14 cellular contexts compared by ENCODE assay signal in genomic region chr7:64494912-64495461, GRCh38.
DNase-seq lines count a peak whose midpoint lies in the region; ATAC-seq and TF ChIP-seq lines count a peak whose summit lies in the region.
"Had no signal": no experiment of that assay in that cellular context is flagged by ENCODE, and none has a peak within 500 bp of the region (broad histone marks: within the 10 kb centered on the region; RNA-seq: fewer than 3 reads in every experiment).

No MANE protein-coding gene starts in this region.

- H3K4me3 Mint-ChIP-seq in osteocyte (ENCODE audit: unreplicated experiment): no peak overlapping the region
- no peak overlapping the region for H3K4me3 Mint-ChIP-seq in activated CD4-positive, alpha-beta memory T cell treated with anti-CD3 and anti-CD28 coated beads, Interleukin-2, amount 10 ng/mL, durations not matched to agents 7 days and 5 days
- no peak overlapping the region for H3K4me3 Mint-ChIP-seq in CD4-positive, alpha-beta T cell
- H3K4me3 Mint-ChIP-seq: activated CD8-positive, alpha-beta T cell treated with anti-CD3 and anti-CD28 coated beads for 36 hours; activated naive CD4-positive, alpha-beta T cell treated with anti-CD3 and anti-CD28 coated beads, Interleukin-2, amount 50 U/mL, for 24 hours had no signal

- ATAC-seq in HG02884 (IDR thresholded peaks at IDR 0.05; ENCODE audit: unreplicated experiment): no peak
- ATAC-seq in CD4-positive, alpha-beta T cell (ENCODE audit: poor library complexity): no peak
- ATAC-seq: activated CD8-positive, alpha-beta T cell treated with anti-CD3 and anti-CD28 coated beads for 36 hours had no signal

- no peaks in the 10 kb centered on the region for H3K27me3 ChIP-seq in CD4-positive, alpha-beta T cell (ENCODE audit: control insufficient read depth, insufficient read depth, low read length)
- H3K27me3 ChIP-seq: Peyer's patch had no signal

- no peaks in the 10 kb centered on the region for H3K36me3 Mint-ChIP-seq in osteocyte (ENCODE audit: unreplicated experiment)
- H3K36me3 Mint-ChIP-seq in activated CD4-positive, alpha-beta memory T cell treated with anti-CD3 and anti-CD28 coated beads, Interleukin-2, amount 10 ng/mL, durations not matched to agents 7 days and 5 days (ENCODE audit: low read depth): no peaks in the 10 kb centered on the region
- peaks cover 16% of the 10 kb centered on the region for H3K36me3 Mint-ChIP-seq in CD4-positive, alpha-beta T cell (ENCODE audit: low read depth)

- no peak for TF ChIP-seq CTCF in epithelial cell of proximal tubule (conservative IDR thresholded peaks at IDR 0.05; ENCODE audit: low read depth, low read length)
- TF ChIP-seq CTCF in osteocyte (IDR thresholded peaks at IDR 0.05): no peak
- TF ChIP-seq CTCF in CD4-positive, alpha-beta T cell (IDR thresholded peaks at IDR 0.05): no peak

- intact Hi-C loops in CD4-positive, alpha-beta T cell (cut with DNase I, micrococcal nuclease): no loop called here

- no peak overlapping the region for H3K27ac ChIP-seq in CD4-positive, alpha-beta T cell (ENCODE audit: low read depth, low read length)
- H3K27ac ChIP-seq: Peyer's patch had no signal

- no peaks in the 10 kb centered on the region for H3K27me3 Mint-ChIP-seq in osteocyte (ENCODE audit: unreplicated experiment)
- no peaks in the 10 kb centered on the region for H3K27me3 Mint-ChIP-seq in activated CD4-positive, alpha-beta memory T cell treated with anti-CD3 and anti-CD28 coated beads, Interleukin-2, amount 10 ng/mL, durations not matched to agents 7 days and 5 days
- H3K27me3 Mint-ChIP-seq in CD4-positive, alpha-beta T cell: no peaks in the 10 kb centered on the region
- H3K27me3 Mint-ChIP-seq: activated CD8-positive, alpha-beta T cell treated with anti-CD3 and anti-CD28 coated beads for 36 hours; activated naive CD4-positive, alpha-beta T cell treated with anti-CD3 and anti-CD28 coated beads, Interleukin-2, amount 50 U/mL, for 24 hours had no signal

- peak overlapping the region; percentile 28 for H3K4me3 ChIP-seq in epithelial cell of proximal tubule (ENCODE audit: low read depth, low read length)
- H3K4me3 ChIP-seq: Peyer's patch had no signal

- peaks cover 15% of the 10 kb centered on the region for H3K9me3 Mint-ChIP-seq in osteocyte (ENCODE audit: unreplicated experiment)
- H3K9me3 Mint-ChIP-seq in activated CD4-positive, alpha-beta memory T cell treated with anti-CD3 and anti-CD28 coated beads, Interleukin-2, amount 10 ng/mL, durations not matched to agents 7 days and 5 days: peaks cover 22% of the 10 kb centered on the region
- H3K9me3 Mint-ChIP-seq in CD4-positive, alpha-beta T cell: peaks cover 6% of the 10 kb centered on the region

- H3K27ac Mint-ChIP-seq in osteocyte (ENCODE audit: unreplicated experiment): no peak overlapping the region
- H3K27ac Mint-ChIP-seq in activated CD4-positive, alpha-beta memory T cell treated with anti-CD3 and anti-CD28 coated beads, Interleukin-2, amount 10 ng/mL, durations not matched to agents 7 days and 5 days: no peak overlapping the region
- H3K27ac Mint-ChIP-seq in CD4-positive, alpha-beta T cell: no peak overlapping the region
- H3K27ac Mint-ChIP-seq: activated CD8-positive, alpha-beta T cell treated with anti-CD3 and anti-CD28 coated beads for 36 hours; activated naive CD4-positive, alpha-beta T cell treated with anti-CD3 and anti-CD28 coated beads, Interleukin-2, amount 50 U/mL, for 24 hours had no signal

- H3K4me1 Mint-ChIP-seq in osteocyte (ENCODE audit: unreplicated experiment): no peaks in the 10 kb centered on the region
- H3K4me1 Mint-ChIP-seq in activated CD4-positive, alpha-beta memory T cell treated with anti-CD3 and anti-CD28 coated beads, Interleukin-2, amount 10 ng/mL, durations not matched to agents 7 days and 5 days: no peaks in the 10 kb centered on the region
- no peaks in the 10 kb centered on the region for H3K4me1 Mint-ChIP-seq in CD4-positive, alpha-beta T cell (ENCODE audit: low read depth)
- H3K4me1 Mint-ChIP-seq: activated naive CD4-positive, alpha-beta T cell treated with anti-CD3 and anti-CD28 coated beads, Interleukin-2, amount 50 U/mL, for 24 hours had no signal

- H3K9me3 ChIP-seq in CD4-positive, alpha-beta T cell (ENCODE audit: control insufficient read depth, low read length): peaks cover 54% of the 10 kb centered on the region

- CTCF ChIA-PET in activated CD4-positive, alpha-beta memory T cell treated with anti-CD3 and anti-CD28 coated beads, Interleukin-2, amount 10 ng/mL, durations not matched to agents 7 days and 5 days (lab: Charles Lee): no interaction called here
- CTCF ChIA-PET in CD4-positive, alpha-beta T cell (lab: Charles Lee): no interaction called here

- POLR2A ChIA-PET in activated CD4-positive, alpha-beta memory T cell treated with anti-CD3 and anti-CD28 coated beads, Interleukin-2, amount 10 ng/mL, durations not matched to agents 7 days and 5 days (lab: Charles Lee): no interaction called here
- POLR2A ChIA-PET in CD4-positive, alpha-beta T cell (lab: Charles Lee): no interaction called here

- DNase-seq in Ammon's horn (ENCODE audit: low spot score) (peak; percentile 37), NCI-H1092 (lab: John Stamatoyannopoulos, UW) (peak; percentile 23), epithelial cell of proximal tubule (ENCODE audit: low read depth) (no peak), midbrain (lab: John Stamatoyannopoulos, UW) (peak; percentile 19), osteocyte (ENCODE audit: extremely low spot score, unreplicated experiment) (no peak)
- DNase-seq in activated CD4-positive, alpha-beta memory T cell treated with anti-CD3 and anti-CD28 coated beads, Interleukin-2, amount 10 ng/mL, durations not matched to agents 7 days and 5 days: no peak
- no peak for DNase-seq in CD4-positive, alpha-beta T cell
- DNase-seq: activated CD8-positive, alpha-beta T cell treated with anti-CD3 and anti-CD28 coated beads for 36 hours; AML-193; Kasumi-1; Peyer's patch; stimulated activated CD4-positive, alpha-beta T cell treated with anti-CD3 and anti-CD28 coated beads, Interleukin-12 subunit alpha, Interleukin-12 subunit beta, amount 100 ng/mL, for 4 hours had no signal

Comparison
In these comparisons a context has a peak if more than half of its experiments do, and no peak if none do; other contexts are left out.
1. DNase-seq: peak in Ammon's horn (single experiment), NCI-H1092 (single experiment) and midbrain (single experiment); none in epithelial cell of proximal tubule (single experiment), osteocyte (single experiment), activated CD4-positive, alpha-beta memory T cell treated with anti-CD3 and anti-CD28 coated beads, Interleukin-2, amount 10 ng/mL, durations not matched to agents 7 days and 5 days (single experiment) and CD4-positive, alpha-beta T cell (0 of 10).